8 cellular contexts compared by ENCODE assay signal in the genomic region with DNA sequence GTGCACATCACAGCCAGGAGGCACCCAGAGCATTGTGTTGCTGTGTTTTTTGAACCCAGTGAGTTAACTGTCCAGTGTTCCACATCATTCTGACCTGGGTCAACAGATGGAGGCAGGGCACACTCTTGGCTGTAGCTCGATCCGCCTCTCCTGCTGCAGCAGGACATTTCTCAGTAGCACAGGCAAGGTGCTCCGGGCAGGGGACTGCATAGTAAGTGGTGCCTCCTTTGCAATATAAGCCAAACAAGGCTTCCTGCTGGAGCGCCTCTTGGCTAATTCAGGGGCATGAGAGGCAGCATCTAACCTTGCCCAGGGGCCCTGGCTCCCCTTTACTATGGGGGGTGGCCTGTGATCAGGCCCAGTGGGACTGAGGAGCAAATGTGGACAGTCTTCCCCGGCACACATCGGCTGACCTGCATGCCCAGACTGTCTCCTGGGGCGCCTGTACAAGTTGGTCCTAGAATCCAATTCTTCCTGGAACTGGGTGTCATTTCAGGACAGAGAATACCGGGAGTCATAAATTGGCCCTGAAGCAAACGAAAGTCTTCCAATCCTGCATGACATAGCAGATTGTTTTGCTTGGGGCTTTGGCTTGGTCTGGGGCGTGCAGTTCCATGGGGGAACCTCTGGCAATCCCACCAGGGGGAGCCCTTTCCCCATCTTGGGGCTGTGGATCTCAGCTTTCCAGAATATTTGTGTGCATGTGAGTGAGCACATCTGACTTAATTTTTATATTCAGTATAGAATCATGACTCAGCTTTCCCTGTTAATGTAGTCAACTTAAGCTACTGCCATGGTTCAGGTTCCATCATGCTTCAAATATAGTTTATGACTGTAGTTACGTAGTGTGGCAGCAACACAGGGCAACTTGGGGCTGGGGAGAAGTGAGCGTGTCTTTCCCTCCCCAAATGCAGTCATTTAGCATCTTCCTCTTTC. TPM values are rescaled to one million over a fixed set of nuclear protein-coding genes. Genes with fewer than 3 reads are reported as not detected.
DNase-seq lines count a peak whose midpoint lies in the region; ATAC-seq, FAIRE-seq and TF ChIP-seq lines count a peak whose summit lies in the region.

No MANE protein-coding gene starts in this region.

- no peak overlapping the region for H3K56ac ChIP-seq in H1 (replicated peaks; ENCODE audit: insufficient read length, low read depth, low read length)
- peak overlapping the region; percentile 83 for H3K56ac ChIP-seq in mesendoderm (ENCODE audit: low read length)

- no peaks in the 10 kb centered on the region for H3K23me2 ChIP-seq in H1 (ENCODE audit: low read depth, low read length)

- 0 out of 2 replicates have a peak overlapping the region, but pooled peaks have one; percentile 75 for H3K18ac ChIP-seq in H1 (ENCODE audit: extremely low read depth, low read length)
- peak overlapping the region; percentile 3 for H3K18ac ChIP-seq in mesendoderm (ENCODE audit: low read length)

- no peaks in the 10 kb centered on the region for H3K79me2 ChIP-seq in HCT116 (ENCODE audit: insufficient read depth, low read length)
- no peaks in the 10 kb centered on the region for H3K79me2 ChIP-seq in H1 (ENCODE audit: control insufficient read depth in 1 of 2, insufficient read depth in 2 of 2, low read length in 2 of 2)
- no peaks in the 10 kb centered on the region for H3K79me2 ChIP-seq in mesendoderm (ENCODE audit: control insufficient read depth, insufficient read depth, low read length)

- TF ChIP-seq RAD21 in HCT116 (IDR thresholded peaks at IDR 0.05; ENCODE audit: low read depth) (peak; percentile 99), H1 (IDR thresholded peaks at IDR 0.05 in 1 of 2, conservative IDR thresholded peaks at IDR 0.05 in 1 of 2; ENCODE audit: low read depth in 2 of 2, low read length in 2 of 2) (peak; percentile 97)

- H2BK5ac ChIP-seq in H1 (ENCODE audit: low read depth, low read length) (peak overlapping the region; percentile 82), mesendoderm (ENCODE audit: low read length) (peak overlapping the region; percentile 84)

- peak overlapping the region; percentile 46 for H3K4ac ChIP-seq in H1 (replicated peaks; ENCODE audit: insufficient read length, low read depth, low read length)
- H3K4ac ChIP-seq in mesendoderm (ENCODE audit: low read depth, low read length) = peak overlapping the region; percentile 89

- TF ChIP-seq CTCF in HCT116 (IDR thresholded peaks at IDR 0.05 in 2 of 3, conservative IDR thresholded peaks at IDR 0.05 in 1 of 3; ENCODE audit: borderline replicate concordance in 1 of 3, insufficient read depth in 1 of 3, low read depth in 2 of 3, low read length in 2 of 3) (peak; percentile 91 to 96 (median 95)), H1 (IDR thresholded peaks at IDR 0.05; ENCODE audit: control extremely low read depth in 1 of 3, insufficient read depth in 1 of 3, low read depth in 1 of 3, low read length in 3 of 3) (peak; percentile 92 to 95 (median 94))

- H2BK120ac ChIP-seq in H1 (replicated peaks; ENCODE audit: low read depth, low read length) (no peak overlapping the region), mesendoderm (ENCODE audit: low read depth, low read length) (peak overlapping the region; percentile 39)

- H3K9me3 ChIP-seq in HCT116 (ENCODE audit: control insufficient read depth in 1 of 2, insufficient read depth in 1 of 2, low read depth in 1 of 2, low read length in 2 of 2) (no peaks in the 10 kb centered on the region), H1 (ENCODE audit: insufficient read depth in 2 of 2, low read depth in 1 of 2, low read length in 1 of 2) (no peaks in the 10 kb centered on the region)

- POLR2A ChIA-PET in HCT116 (lab: Charles Lee) (interaction anchor here (0.6 to 2.4 kb wide), 8 partner anchors 8 to 259 kb away, joined by 3 to 8 read pairs (median 4); partner anchors contain the start of genes DDR1 and VARS2), H1 (lab: Charles Lee; ENCODE audit: partially characterized antibody) (interaction anchor here (0.6 to 27.8 kb wide), 6 partner anchors 14 to 213 kb away, joined by 3 to 452 read pairs (median 4); partner anchors contain the start of genes DDR1 and VARS2)

- H2BK15ac ChIP-seq in H1 (ENCODE audit: low read length) (no peak overlapping the region; the same call in 1 of the 2 replicates), mesendoderm (replicated peaks; ENCODE audit: low read depth) (no peak overlapping the region)

- peak overlapping the region; percentile 66 for H2BK20ac ChIP-seq in H1 (ENCODE audit: low read length)

- peak; percentile 87 for ATAC-seq in HCT116
- ATAC-seq in HG03280 (IDR thresholded peaks at IDR 0.05; ENCODE audit: unreplicated experiment) = no peak

- TF ChIP-seq POLR2A in HCT116 (IDR thresholded peaks at IDR 0.05; ENCODE audit: borderline replicate concordance, extremely low read depth, insufficient read depth, insufficient read length) = no peak
- peak in 1 of 2 experiments; percentile 34; a peak in 1 of 3 replicates for TF ChIP-seq POLR2A in H1 (IDR thresholded peaks at IDR 0.05; ENCODE audit: control extremely low read depth in 1 of 2, low read depth in 2 of 2, low read length in 2 of 2)

- H2AK5ac ChIP-seq in H1 (ENCODE audit: low read depth, low read length) = no peak overlapping the region
- H2AK5ac ChIP-seq in mesendoderm (ENCODE audit: low read length) = peak overlapping the region; percentile 91

- peak overlapping the region; percentile 22 for H3K27ac ChIP-seq in HCT116 (ENCODE audit: low read depth, low read length)
- no peak overlapping the region for H3K27ac ChIP-seq in H1 (ENCODE audit: low read depth, low read length)
- no peak overlapping the region for H3K27ac ChIP-seq in mesendoderm (ENCODE audit: low read depth, low read length)

- H3K79me1 ChIP-seq in H1 (ENCODE audit: low read depth, low read length) (no peaks in the 10 kb centered on the region), mesendoderm (ENCODE audit: low read length) (no peaks in the 10 kb centered on the region)

- peaks cover 23 to 47% of the 10 kb centered on the region in 2 experiments for H3K4me1 ChIP-seq in HCT116 (ENCODE audit: control insufficient read depth in 1 of 2, insufficient read depth in 2 of 2, low read length in 2 of 2)
- peaks cover 0 to 11% (median 3%) of the 10 kb centered on the region in 4 experiments; a peak in 4 of 7 replicates for H3K4me1 ChIP-seq in H1 (replicated peaks in 1 of 4; ENCODE audit: control insufficient read depth in 3 of 4, insufficient read depth in 4 of 4, low read length in 3 of 4)
- H3K4me1 ChIP-seq in mesendoderm (ENCODE audit: control insufficient read depth, low read depth, low read length) = no peaks in the 10 kb centered on the region

- FAIRE-seq in H1 (lab: Jason Lieb, UNC) = peak; percentile 86

- H3K14ac ChIP-seq in H1 (ENCODE audit: insufficient read length) = no peak overlapping the region

- H3K9ac ChIP-seq in HCT116 (ENCODE audit: low read length) (peak overlapping the region; percentile 40; the same call in 1 of the 2 replicates), H1 (replicated peaks in 1 of 4; ENCODE audit: extremely low read depth in 1 of 4, low read depth in 3 of 4, low read length in 3 of 4) (no peak overlapping the region), mesendoderm (ENCODE audit: low read length) (peak overlapping the region; percentile 50)

- peak overlapping the region; percentile 82 for H4K8ac ChIP-seq in H1 (ENCODE audit: extremely low read depth, insufficient read depth, low read length)
- H4K8ac ChIP-seq in mesendoderm (ENCODE audit: low read depth, low read length) = no peak overlapping the region

- H3K4me2 ChIP-seq in HCT116 (ENCODE audit: low read length) (peak overlapping the region; percentile 62), H1 (ENCODE audit: insufficient read depth in 1 of 2, low read depth in 2 of 2, low read length in 2 of 2) (no peak overlapping the region), mesendoderm (ENCODE audit: low read length) (no peak overlapping the region)

- H4K20me1 ChIP-seq in HCT116 (ENCODE audit: insufficient read depth) = no peaks in the 10 kb centered on the region
- no peaks in the 10 kb centered on the region for H4K20me1 ChIP-seq in H1 (replicated peaks in 1 of 2; ENCODE audit: control insufficient read depth in 1 of 2, insufficient read depth in 2 of 2, low read length in 2 of 2)

- H2AFZ ChIP-seq in HCT116 (ENCODE audit: low read depth, low read length, poor library complexity, severe bottlenecking) = no peak overlapping the region
- peak overlapping the region; percentile 37; the same call in 1 of the 2 replicates for H2AFZ ChIP-seq in H1 (ENCODE audit: low read length)

- H3K4me3 ChIP-seq in HCT116 (replicated peaks in 1 of 2; ENCODE audit: low read depth in 1 of 2, low read length in 2 of 2) = no peak overlapping the region
- H3K4me3 ChIP-seq in H1 (ENCODE audit: extremely low read depth in 1 of 4, insufficient read depth in 2 of 4, low read depth in 3 of 4, low read length in 4 of 4) = no peak overlapping the region
- no peak overlapping the region for H3K4me3 ChIP-seq in mesendoderm (ENCODE audit: low read length)

- RAD21 ChIA-PET in HCT116 (lab: Charles Lee; ENCODE audit: low non-redundant PET in 1 of 2, low total read pairs in 2 of 2, uncharacterized antibody in 2 of 2, unreplicated experiment in 2 of 2) = interaction anchor here (0.7 to 1.3 kb wide), 5 partner anchors 54 to 259 kb away, joined by 3 to 5 read pairs (median 3); partner anchors contain the start of gene VARS2 (in 1 of the 2)

- DNase-seq in AML-193 (lab: John Stamatoyannopoulos, UW) (peak; percentile 61 to 68), HCT116 (ENCODE audit: low read depth, low spot score) (no peak), NOMO-1 (lab: John Stamatoyannopoulos, UW; ENCODE audit: unreplicated experiment in 2 of 2) (peak; percentile 57 to 71), H1 (ENCODE audit: low read depth in 1 of 2, low spot score in 2 of 2) (peak in 1 of 2 experiments; percentile 93), mesendoderm (peak; percentile 80)
- DNase-seq in activated CD8-positive, alpha-beta memory T cell treated with anti-CD3 and anti-CD28 coated beads for 48 hours (ENCODE audit: low read depth in 2 of 3, low spot score in 2 of 3) = peak in 2 of 3 experiments; percentile 61 to 72
- DNase-seq in stimulated activated CD4-positive, alpha-beta T cell treated with anti-CD3 and anti-CD28 coated beads, TNF-alpha, amount 100 ng/mL, for 4 hours (ENCODE audit: low read depth in 3 of 3) = peak; percentile 72 to 77 (median 74)

- H4K5ac ChIP-seq in H1 (ENCODE audit: insufficient read length, low read depth, low read length) = no peak overlapping the region
- no peak overlapping the region for H4K5ac ChIP-seq in mesendoderm (ENCODE audit: low read length)

- intact Hi-C loops in HCT116 (cut with micrococcal nuclease) = loop anchor here (1.0 to 5.0 kb wide), 4 partner anchors 49 to 364 kb away; partner anchors contain the start of gene VARS2

- CTCF ChIA-PET in HCT116 (lab: Charles Lee) = interaction anchor here (1.0 to 5.8 kb wide), 18 partner anchors 8 to 299 kb away, joined by 3 to 34 read pairs (median 6); partner anchors contain the start of gene VARS2
- CTCF ChIA-PET in H1 (lab: Charles Lee; ENCODE audit: partially characterized antibody) = interaction anchor here (0.6 to 23.9 kb wide), 35 partner anchors 10 to 2000 kb away, joined by 3 to 610 read pairs (median 4); partner anchors contain the start of genes DDR1, GTF2H4, IER3 and VARS2

- H3K27me3 ChIP-seq in HCT116 (ENCODE audit: insufficient read depth, low read length) (no peaks in the 10 kb centered on the region), H1 (replicated peaks in 1 of 4; ENCODE audit: control insufficient read depth in 3 of 4, extremely low read depth in 1 of 4, insufficient read depth in 3 of 4, low read length in 3 of 4) (no peaks in the 10 kb centered on the region), mesendoderm (ENCODE audit: insufficient read depth, low read length, poor library complexity) (no peaks in the 10 kb centered on the region)

- H3K23ac ChIP-seq in H1 (ENCODE audit: insufficient read length) (no peak overlapping the region), mesendoderm (ENCODE audit: low read length) (no peak overlapping the region)

- no peak for TF ChIP-seq EP300 in H1 (IDR thresholded peaks at IDR 0.05; ENCODE audit: borderline replicate concordance in 1 of 2, low read depth in 2 of 2, low read length in 2 of 2)

- H3K9me2 ChIP-seq in HCT116 (ENCODE audit: insufficient read depth) = no peaks in the 10 kb centered on the region

- peak overlapping the region; percentile 48 for H4K91ac ChIP-seq in H1 (replicated peaks; ENCODE audit: insufficient read length, low read length)

- BruUV-seq in HCT116 (replicated peaks; lab: Mats Ljungman, UMichigan) = no TSS peak

- H3K36me3 ChIP-seq in HCT116 (ENCODE audit: control insufficient read depth in 1 of 2, insufficient read depth in 2 of 2, low read length in 2 of 2) = no peaks in the 10 kb centered on the region
- no peaks in the 10 kb centered on the region for H3K36me3 ChIP-seq in H1 (ENCODE audit: control insufficient read depth in 2 of 4, insufficient read depth in 4 of 4, low read length in 3 of 4)
- H3K36me3 ChIP-seq in mesendoderm (ENCODE audit: control insufficient read depth, insufficient read depth, low read length) = no peaks in the 10 kb centered on the region

- 66% methylated on average over 12 of the region's 12 CpGs; no CpG with 5 or more reads in 1 of the 2 experiments for WGBS in H1 (ENCODE audit: extremely low coverage in 1 of 2, insufficient coverage in 1 of 2, insufficient read length in 1 of 2, insufficient replicate concordance in 2 of 2, low coverage in 1 of 2, low lambda C conversion rate in 2 of 2, missing lambda C conversion rate in 1 of 2), 2 experiments
- WGBS in mesendoderm (ENCODE audit: extremely low coverage, insufficient coverage, low lambda C conversion rate) = no CpG with 5 or more reads among the region's 12 CpGs

- H2BK12ac ChIP-seq in H1 (ENCODE audit: low read depth, low read length) = peak overlapping the region; percentile 91

RNA-seq across cellular contexts. Expression of gene DDR1, which starts 56.0 kb away (rescaled TPM):
- 211 TPM for total RNA-seq in HCT116 (2021; ENCODE audit: unreplicated experiment)
- 138 and 167 TPM in 2 replicates for polyA plus RNA-seq in HCT116 (2012)
- total RNA-seq in H1 (2021; fragmentation: NEBNext Ultra II Directional; extraction: Animal tissue kit (Norgen Biotek cat#: 25700)) = 181 and 182 TPM in 2 replicates
- polyA plus RNA-seq in H1 (2011; rRNA removed) = 99.4 and 134 TPM in 2 replicates
- 110 TPM for polyA plus RNA-seq in H1 (2011; cell fraction: cytosol; rRNA removed)
- polyA plus RNA-seq in H1 (2011; cell fraction: nucleus; rRNA removed) = 240 TPM
- polyA plus RNA-seq in H1 (2012, experiment 1 of 2) = 139 to 201 TPM (median 179 TPM) in 4 replicates
- 146 TPM for polyA plus RNA-seq in H1 (2012, experiment 2 of 2)
- polyA plus RNA-seq in H1 (2013, experiment 1 of 2) = 128 TPM
- polyA plus RNA-seq in H1 (2013, experiment 2 of 2) = 135 TPM
- polyA minus RNA-seq in H1 (2011; rRNA and poly(A)+ RNA removed) = 116 and 120 TPM in 2 replicates
- 196 TPM for polyA minus RNA-seq in H1 (2011; cell fraction: cytosol; rRNA and poly(A)+ RNA removed)
- polyA minus RNA-seq in H1 (2011; cell fraction: nucleus; rRNA and poly(A)+ RNA removed) = 121 TPM
- polyA plus RNA-seq in mesendoderm (2013, experiment 1 of 2) = 59.0 TPM
- 57.2 TPM for polyA plus RNA-seq in mesendoderm (2013, experiment 2 of 2)

Comparison
In these comparisons a context has a peak if more than half of its experiments do, and no peak if none do; other contexts are left out.
1. H3K9ac ChIP-seq: peak in HCT116 (single experiment) and mesendoderm (single experiment); none in H1 (0 of 4).